Comparison of ENCODE assay signal across 26 cellular contexts in the genomic region with DNA sequence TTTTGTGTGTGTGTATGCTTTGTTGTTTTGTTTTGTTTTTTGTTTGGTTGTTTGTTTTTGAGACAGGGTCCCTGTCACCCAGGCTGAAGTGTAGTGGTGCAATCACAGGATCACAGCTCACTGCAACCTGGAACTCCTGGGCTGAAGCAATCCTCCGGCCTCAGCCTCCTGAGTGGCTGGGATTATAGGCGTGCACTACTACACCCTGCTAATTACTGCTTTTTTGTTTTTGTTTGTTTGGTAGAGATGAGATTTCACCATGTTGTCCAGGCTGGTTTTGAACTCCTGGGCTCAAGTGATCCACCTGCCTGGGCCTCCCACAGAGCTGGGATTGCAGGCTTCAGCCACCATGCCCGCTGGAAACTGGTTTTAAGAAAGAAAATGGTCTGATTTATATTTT. TPM values are rescaled to one million over a fixed set of nuclear protein-coding genes. Genes with fewer than 3 reads are reported as not detected.
DNase-seq lines count a peak whose midpoint lies in the region; ATAC-seq, FAIRE-seq and TF ChIP-seq lines count a peak whose summit lies in the region.
"Had no signal": no experiment of that assay in that cellular context is flagged by ENCODE, and none has a peak within 500 bp of the region (broad histone marks: within the 10 kb centered on the region; RNA-seq: fewer than 3 reads in every experiment).

No MANE protein-coding gene starts in this region.

- H3K9me3 ChIP-seq in A549 (no peaks in the 10 kb centered on the region), H9 (ENCODE audit: control insufficient read depth, low read depth, low read length) (no peaks in the 10 kb centered on the region), H1 (ENCODE audit: insufficient read depth in 2 of 2, low read depth in 1 of 2, low read length in 1 of 2) (no peaks in the 10 kb centered on the region), mesodermal cell (ENCODE audit: control insufficient read depth, low read length) (no peaks in the 10 kb centered on the region)
- H3K9me3 ChIP-seq: BE2C; BLaER1 treated with 17β-estradiol and CSF1 and Interleukin-3, amounts not matched to agents 10 nM and 100 nM had no signal

- no peak overlapping the region for H3K4me3 Mint-ChIP-seq in H9
- no peak overlapping the region for H3K4me3 Mint-ChIP-seq in activated naive CD8-positive, alpha-beta T cell treated with anti-CD3 and anti-CD28 coated beads, Interleukin-2, amount 50 U/mL, for 24 hours
- H3K4me3 Mint-ChIP-seq: CD14-positive monocyte; CD4-positive, alpha-beta T cell; CD8-positive, alpha-beta memory T cell had no signal

- H4K91ac ChIP-seq in H9 (ENCODE audit: insufficient read length, low read depth, low read length) (no peak overlapping the region), H1 (replicated peaks; ENCODE audit: insufficient read length, low read length) (no peak overlapping the region)

- H3K4me2 ChIP-seq in A549 (peak overlapping the region; percentile 40; the same call in 2 of the 3 replicates), H9 (ENCODE audit: insufficient read depth, insufficient read length, low read length) (no peak overlapping the region), H1 (ENCODE audit: insufficient read depth in 1 of 2, low read depth in 2 of 2, low read length in 2 of 2) (no peak overlapping the region)
- H3K4me2 ChIP-seq: BLaER1 treated with 17β-estradiol and CSF1 and Interleukin-3, amounts not matched to agents 10 nM and 100 nM had no signal

- H3K4me1 ChIP-seq in A549: peaks cover 21% of the 10 kb centered on the region; the same call in 2 of the 3 replicates
- H3K4me1 ChIP-seq in H9 (ENCODE audit: insufficient read depth, low read length): no peaks in the 10 kb centered on the region; the same call in 1 of the 2 replicates
- peaks cover 0 to 3% (median 0%) of the 10 kb centered on the region in 4 experiments; a peak in 1 of 7 replicates for H3K4me1 ChIP-seq in H1 (replicated peaks in 1 of 4; ENCODE audit: control insufficient read depth in 3 of 4, insufficient read depth in 4 of 4, low read length in 3 of 4)
- peaks cover 22% of the 10 kb centered on the region for H3K4me1 ChIP-seq in mesodermal cell (ENCODE audit: control insufficient read depth, insufficient read depth, low read length, poor library complexity, severe bottlenecking)
- H3K4me1 ChIP-seq: BE2C; BLaER1 treated with 17β-estradiol and CSF1 and Interleukin-3, amounts not matched to agents 10 nM and 100 nM had no signal

- H2BK5ac ChIP-seq in H9 (ENCODE audit: insufficient read length, low read length) (no peak overlapping the region), H1 (ENCODE audit: low read depth, low read length) (no peak overlapping the region)

- no peak overlapping the region for H2BK15ac ChIP-seq in H9 (ENCODE audit: low read depth, low read length)
- H2BK15ac ChIP-seq in H1 (ENCODE audit: low read length): no peak overlapping the region

- no peaks in the 10 kb centered on the region for H4K20me1 ChIP-seq in H9 (ENCODE audit: control insufficient read depth, insufficient read depth, insufficient read length)
- no peaks in the 10 kb centered on the region for H4K20me1 ChIP-seq in H1 (replicated peaks in 1 of 2; ENCODE audit: control insufficient read depth in 1 of 2, insufficient read depth in 2 of 2, low read length in 2 of 2)
- H4K20me1 ChIP-seq: BLaER1 treated with 17β-estradiol and CSF1 and Interleukin-3, amounts not matched to agents 10 nM and 100 nM had no signal

- TF ChIP-seq RAD21 in A549 (conservative IDR thresholded peaks at IDR 0.05 in 1 of 2, IDR thresholded peaks at IDR 0.05 in 1 of 2): no peak
- TF ChIP-seq RAD21 in H1 (IDR thresholded peaks at IDR 0.05 in 1 of 2, conservative IDR thresholded peaks at IDR 0.05 in 1 of 2; ENCODE audit: low read depth in 2 of 2, low read length in 2 of 2): no peak

- H3K36me3 Mint-ChIP-seq in H9 (ENCODE audit: insufficient read depth in 1 of 3, low read depth in 3 of 3): no peaks in the 10 kb centered on the region; a peak in 2 of 7 replicates
- H3K36me3 Mint-ChIP-seq in activated naive CD8-positive, alpha-beta T cell treated with anti-CD3 and anti-CD28 coated beads, Interleukin-2, amount 50 U/mL, for 24 hours (ENCODE audit: low read depth): no peaks in the 10 kb centered on the region
- H3K36me3 Mint-ChIP-seq: CD14-positive monocyte; CD8-positive, alpha-beta memory T cell had no signal

- no peaks in the 10 kb centered on the region; a peak in 1 of 5 replicates for H3K9me3 Mint-ChIP-seq in H9
- no peaks in the 10 kb centered on the region for H3K9me3 Mint-ChIP-seq in activated naive CD8-positive, alpha-beta T cell treated with anti-CD3 and anti-CD28 coated beads, Interleukin-2, amount 50 U/mL, for 24 hours

- H2AK5ac ChIP-seq in H9 (ENCODE audit: insufficient read length, low read length): no peak overlapping the region
- H2AK5ac ChIP-seq in H1 (ENCODE audit: low read depth, low read length): no peak overlapping the region

- H3K9ac ChIP-seq in H9 (ENCODE audit: extremely low read depth, insufficient read length, low read length) (no peak overlapping the region), H1 (replicated peaks in 1 of 4; ENCODE audit: extremely low read depth in 1 of 4, low read depth in 3 of 4, low read length in 3 of 4) (no peak overlapping the region)
- H3K9ac ChIP-seq: BLaER1 treated with 17β-estradiol and CSF1 and Interleukin-3, amounts not matched to agents 10 nM and 100 nM had no signal

- H2BK120ac ChIP-seq in H9 (ENCODE audit: low read depth, low read length, poor library complexity, severe bottlenecking) (no peak overlapping the region), H1 (replicated peaks; ENCODE audit: low read depth, low read length) (no peak overlapping the region)

- FAIRE-seq in A549 (lab: Jason Lieb, UNC): no peak
- no peak for FAIRE-seq in H1 (lab: Jason Lieb, UNC)
- FAIRE-seq: A204.1, GM12891, GM19239 had no signal

- DNase-seq in A549 (ENCODE audit: low read depth in 1 of 2, low spot score in 1 of 2) (no peak), H9 (no peak), H1 (ENCODE audit: low read depth in 1 of 2, low spot score in 2 of 2) (no peak), GM20000 (ENCODE audit: low spot score) (no peak), lower leg skin (ENCODE audit: low spot score in 2 of 2) (no peak)
- no peak for DNase-seq in activated naive CD8-positive, alpha-beta T cell treated with anti-CD3 and anti-CD28 coated beads, Interleukin-2, amount 50 U/mL, for 24 hours
- DNase-seq: ACHN; AML-193; BE2C; Calu3; CD4-positive, alpha-beta T cell; CD8-positive, alpha-beta memory T cell; DMS53; DMS79 treated with DMSO at 0.1 percent for 48 hours; GF-D8; GOT3; H7 had no signal

- ATAC-seq in A549 (no peak), GM18498 (IDR thresholded peaks at IDR 0.05; ENCODE audit: unreplicated experiment) (no peak)
- no peak for ATAC-seq in activated naive CD8-positive, alpha-beta T cell treated with anti-CD3 and anti-CD28 coated beads, Interleukin-2, amount 50 U/mL, for 24 hours
- ATAC-seq: HCT116 had no signal

- no peak overlapping the region for H3T11ph ChIP-seq in H9 (ENCODE audit: low read length)

- H3K4me3 ChIP-seq in A549: no peak overlapping the region
- no peak overlapping the region for H3K4me3 ChIP-seq in H1 (ENCODE audit: extremely low read depth in 1 of 4, insufficient read depth in 2 of 4, low read depth in 3 of 4, low read length in 4 of 4)
- no peak overlapping the region for H3K4me3 ChIP-seq in mesodermal cell (ENCODE audit: extremely low read depth, insufficient read depth, low read length, poor library complexity, severe bottlenecking)
- no peak overlapping the region for H3K4me3 ChIP-seq in lower leg skin (ENCODE audit: low read depth, poor library complexity, severe bottlenecking)
- H3K4me3 ChIP-seq: BLaER1 treated with 17β-estradiol and CSF1 and Interleukin-3, amounts not matched to agents 10 nM and 100 nM had no signal

- CTCF ChIA-PET in A549 (lab: Yijun Ruan, JAX): interaction anchor here (0.6 to 1.0 kb wide), 3 partner anchors 18 to 317 kb away, joined by 3 to 4 read pairs (median 3); no protein-coding TSS in a partner anchor
- CTCF ChIA-PET in H1 (lab: Charles Lee; ENCODE audit: partially characterized antibody): interaction anchor here (1.1 kb wide), 1 partner anchor 12 kb away, joined by 4 read pairs; no protein-coding TSS in a partner anchor

- H3K79me2 ChIP-seq in H9 (ENCODE audit: insufficient read depth, low read length) (no peaks in the 10 kb centered on the region), H1 (ENCODE audit: control insufficient read depth in 1 of 2, insufficient read depth in 2 of 2, low read length in 2 of 2) (no peaks in the 10 kb centered on the region)

- H3K27me3 ChIP-seq in H9 (ENCODE audit: insufficient read depth, low read length) (no peaks in the 10 kb centered on the region), H1 (replicated peaks in 1 of 4; ENCODE audit: control insufficient read depth in 3 of 4, extremely low read depth in 1 of 4, insufficient read depth in 3 of 4, low read length in 3 of 4) (no peaks in the 10 kb centered on the region)
- H3K27me3 ChIP-seq: BE2C; BLaER1 treated with 17β-estradiol and CSF1 and Interleukin-3, amounts not matched to agents 10 nM and 100 nM had no signal

- 85% methylated on average over 3 of the region's 3 CpGs for WGBS in A549 (ENCODE audit: missing lambda C conversion rate)
- WGBS in H9 (ENCODE audit: extremely low coverage, insufficient read length, low lambda C conversion rate): no CpG with 5 or more reads among the region's 3 CpGs
- 97% methylated on average over 3 of the region's 3 CpGs; no CpG with 5 or more reads in 1 of the 2 experiments for WGBS in H1 (ENCODE audit: extremely low coverage in 1 of 2, insufficient coverage in 1 of 2, insufficient read length in 1 of 2, insufficient replicate concordance in 2 of 2, low coverage in 1 of 2, low lambda C conversion rate in 2 of 2, missing lambda C conversion rate in 1 of 2), 2 experiments
- 80% methylated on average over 1 of the region's 3 CpGs; no CpG with 5 or more reads in 1 of the 2 experiments for WGBS in mesodermal cell (ENCODE audit: insufficient coverage in 2 of 2), 2 experiments
- WGBS in lower leg skin, 2 donors: 87 to 97% methylated on average over 3 of the region's 3 CpGs

- H3K18ac ChIP-seq in H9 (ENCODE audit: insufficient read length, low read depth, low read length): no peak overlapping the region
- no peak overlapping the region for H3K18ac ChIP-seq in H1 (ENCODE audit: extremely low read depth, low read length)

- no peak for TF ChIP-seq POLR2A in A549 (IDR thresholded peaks at IDR 0.05; ENCODE audit: low read length)
- no peak for TF ChIP-seq POLR2A in H1 (IDR thresholded peaks at IDR 0.05; ENCODE audit: control extremely low read depth in 1 of 2, low read depth in 2 of 2, low read length in 2 of 2)
- no peak for TF ChIP-seq POLR2A in lower leg skin (IDR thresholded peaks at IDR 0.05)

- H4K8ac ChIP-seq in H9 (replicated peaks; ENCODE audit: insufficient read length, low read depth, low read length): no peak overlapping the region
- peak overlapping the region; percentile 25; the same call in 1 of the 2 replicates for H4K8ac ChIP-seq in H1 (ENCODE audit: extremely low read depth, insufficient read depth, low read length)

- no peak overlapping the region for H3K23ac ChIP-seq in H9 (ENCODE audit: insufficient read length, low read depth, low read length)
- no peak overlapping the region for H3K23ac ChIP-seq in H1 (ENCODE audit: insufficient read length)

- peak overlapping the region in 1 of 2 experiments; percentile 5; a peak in 2 of 6 replicates for H3K27ac ChIP-seq in A549
- no peak overlapping the region for H3K27ac ChIP-seq in H9 (ENCODE audit: insufficient read length, low read depth, low read length)
- no peak overlapping the region for H3K27ac ChIP-seq in H1 (ENCODE audit: low read depth, low read length)
- H3K27ac ChIP-seq in mesodermal cell (ENCODE audit: low read depth, low read length, severe bottlenecking): peak overlapping the region; percentile 66
- H3K27ac ChIP-seq: 22Rv1; BLaER1 treated with 17β-estradiol and CSF1 and Interleukin-3, amounts not matched to agents 10 nM and 100 nM had no signal

- no peaks in the 10 kb centered on the region for H3K79me1 ChIP-seq in H9 (ENCODE audit: insufficient read depth, low read depth, low read length, poor library complexity, severe bottlenecking)
- no peaks in the 10 kb centered on the region for H3K79me1 ChIP-seq in H1 (ENCODE audit: low read depth, low read length)

- TF ChIP-seq EP300 in A549 (IDR thresholded peaks at IDR 0.05): no peak
- no peak for TF ChIP-seq EP300 in H1 (IDR thresholded peaks at IDR 0.05; ENCODE audit: borderline replicate concordance in 1 of 2, low read depth in 2 of 2, low read length in 2 of 2)

- H2BK12ac ChIP-seq in H9 (ENCODE audit: insufficient read length, low read depth, low read length) (no peak overlapping the region), H1 (ENCODE audit: low read depth, low read length) (no peak overlapping the region)

- no peak for TF ChIP-seq CTCF in A549 (IDR thresholded peaks at IDR 0.05)
- no peak for TF ChIP-seq CTCF in H9 (conservative IDR thresholded peaks at IDR 0.05)
- no peak for TF ChIP-seq CTCF in H1 (IDR thresholded peaks at IDR 0.05; ENCODE audit: control extremely low read depth in 1 of 3, insufficient read depth in 1 of 3, low read depth in 1 of 3, low read length in 3 of 3)
- TF ChIP-seq CTCF in GM20000 (IDR thresholded peaks at IDR 0.05; ENCODE audit: extremely low read depth, missing control alignments): no peak
- no peak for TF ChIP-seq CTCF in lower leg skin (IDR thresholded peaks at IDR 0.05)

- H3K4ac ChIP-seq in H9 (ENCODE audit: low read depth, low read length) (no peak overlapping the region), H1 (replicated peaks; ENCODE audit: insufficient read length, low read depth, low read length) (no peak overlapping the region)

- no peak overlapping the region for H2BK20ac ChIP-seq in H9 (ENCODE audit: low read depth, low read length, poor library complexity, severe bottlenecking)
- no peak overlapping the region for H2BK20ac ChIP-seq in H1 (ENCODE audit: low read length)

- H3K36me3 ChIP-seq in H1 (ENCODE audit: control insufficient read depth in 2 of 4, insufficient read depth in 4 of 4, low read length in 3 of 4): no peaks in the 10 kb centered on the region
- no peaks in the 10 kb centered on the region for H3K36me3 ChIP-seq in mesodermal cell (ENCODE audit: control insufficient read depth, insufficient read depth, low read length)
- H3K36me3 ChIP-seq: BE2C; BLaER1 treated with 17β-estradiol and CSF1 and Interleukin-3, amounts not matched to agents 10 nM and 100 nM had no signal

- intact Hi-C loops in lower leg skin (cut with DNase I; ENCODE audit: low total_unique reads): no loop called here

- H3K4me1 Mint-ChIP-seq in H9: peaks cover 10 to 17% of the 10 kb centered on the region in 2 experiments
- H3K4me1 Mint-ChIP-seq in activated naive CD8-positive, alpha-beta T cell treated with anti-CD3 and anti-CD28 coated beads, Interleukin-2, amount 50 U/mL, for 24 hours: no peaks in the 10 kb centered on the region
- H3K4me1 Mint-ChIP-seq: CD14-positive monocyte; CD8-positive, alpha-beta memory T cell had no signal

- no peak overlapping the region for H2AFZ ChIP-seq in H9 (ENCODE audit: low read length)
- H2AFZ ChIP-seq in H1 (ENCODE audit: low read length): no peak overlapping the region

- no peak overlapping the region for H3K14ac ChIP-seq in H9 (ENCODE audit: insufficient read depth, low read length)
- H3K14ac ChIP-seq in H1 (ENCODE audit: insufficient read length): no peak overlapping the region

- POLR2A ChIA-PET in A549 (lab: Yijun Ruan, JAX): no interaction called here
- POLR2A ChIA-PET in H1 (lab: Charles Lee; ENCODE audit: partially characterized antibody): no interaction called here

- H3K56ac ChIP-seq in H9 (ENCODE audit: insufficient read length, low read depth, low read length) (no peak overlapping the region), H1 (replicated peaks; ENCODE audit: insufficient read length, low read depth, low read length) (no peak overlapping the region)

- H3K23me2 ChIP-seq in H9 (ENCODE audit: insufficient read length, low read depth, low read length, poor library complexity, severe bottlenecking) (no peaks in the 10 kb centered on the region), H1 (ENCODE audit: low read depth, low read length) (no peaks in the 10 kb centered on the region)

- no peak overlapping the region for H4K5ac ChIP-seq in H9 (ENCODE audit: insufficient read length, low read depth, low read length)
- H4K5ac ChIP-seq in H1 (ENCODE audit: insufficient read length, low read depth, low read length): no peak overlapping the region

- H3K27ac Mint-ChIP-seq in H9: peak overlapping the region in 2 of 3 experiments; percentile 19 to 42; a peak in 2 of 7 replicates
- no peak overlapping the region for H3K27ac Mint-ChIP-seq in activated naive CD8-positive, alpha-beta T cell treated with anti-CD3 and anti-CD28 coated beads, Interleukin-2, amount 50 U/mL, for 24 hours
- H3K27ac Mint-ChIP-seq: CD4-positive, alpha-beta T cell had no signal

- no peaks in the 10 kb centered on the region for H3K27me3 Mint-ChIP-seq in H9 (ENCODE audit: low read depth)
- no peaks in the 10 kb centered on the region for H3K27me3 Mint-ChIP-seq in activated naive CD8-positive, alpha-beta T cell treated with anti-CD3 and anti-CD28 coated beads, Interleukin-2, amount 50 U/mL, for 24 hours
- H3K27me3 Mint-ChIP-seq: CD4-positive, alpha-beta T cell; CD8-positive, alpha-beta memory T cell had no signal

RNA-seq across cellular contexts. Expression of a gene that starts 44.7 kb away (rescaled TPM):
- polyA plus RNA-seq in A549 (2011; rRNA removed): 10.6 and 12.1 TPM in 2 replicates
- 2.7 and 2.9 TPM in 2 replicates for polyA plus RNA-seq in A549 (2012; cell fraction: cytosol; rRNA removed)
- polyA plus RNA-seq in A549 (2012; cell fraction: nucleus; rRNA removed): 1.8 and 3.3 TPM in 2 replicates
- polyA plus RNA-seq in A549 (2017; fragmentation: RNase III; extraction: RNeasy Plus Mini Kit Qiagen cat#74134 plus additional on column Dnase treatment): 1.6 to 2.5 TPM (median 1.7 TPM) in 3 replicates
- 17.7 and 20.0 TPM in 2 replicates for polyA minus RNA-seq in A549 (2011; rRNA and poly(A)+ RNA removed)
- 0.13 and 0.37 TPM in 2 replicates for total RNA-seq in H9 (2021)
- total RNA-seq in H1 (2021; fragmentation: NEBNext Ultra II Directional; extraction: Animal tissue kit (Norgen Biotek cat#: 25700)): 0.31 and 0.50 TPM in 2 replicates
- polyA plus RNA-seq in H1 (2011; rRNA removed): 0.08 and 0.09 TPM in 2 replicates
- polyA plus RNA-seq in H1 (2011; cell fraction: cytosol; rRNA removed): 0.32 TPM
- 0.21 TPM for polyA plus RNA-seq in H1 (2011; cell fraction: nucleus; rRNA removed)
- polyA plus RNA-seq in H1 (2012, experiment 1 of 2): 0.31 to 0.69 TPM (median 0.46 TPM) in 4 replicates
- not detected for polyA plus RNA-seq in H1 (2012, experiment 2 of 2)
- polyA plus RNA-seq in H1 (2013, experiment 1 of 2): 0.16 TPM
- polyA plus RNA-seq in H1 (2013, experiment 2 of 2): 0.24 TPM
- 0.78 and 1.1 TPM in 2 replicates for polyA minus RNA-seq in H1 (2011; rRNA and poly(A)+ RNA removed)
- polyA minus RNA-seq in H1 (2011; cell fraction: cytosol; rRNA and poly(A)+ RNA removed): not detected
- 2.5 TPM for polyA minus RNA-seq in H1 (2011; cell fraction: nucleus; rRNA and poly(A)+ RNA removed)
- polyA plus RNA-seq in mesodermal cell (2013, experiment 1 of 2): 6.4 TPM
- 5.3 TPM for polyA plus RNA-seq in mesodermal cell (2013, experiment 2 of 2)
- 10 to 100 TPM; 13.1 to 58.4 (median 24.0) TPM for total RNA-seq in lower leg skin
- total RNA-seq: CD8-positive, alpha-beta memory T cell had no signal
- polyA plus RNA-seq: CD8-positive, alpha-beta memory T cell had no signal
